In genomic region chr2:37816036-37816435, GRCh38 we compare ENCODE assay signal across 34 cellular contexts.
"Had no signal": no experiment of that assay in that cellular context is flagged by ENCODE, and none has a peak within 500 bp of the region (broad histone marks: within the 10 kb centered on the region; RNA-seq: fewer than 3 reads in every experiment).

No MANE protein-coding gene starts in this region.

- DNase-seq: activated CD4-positive, alpha-beta memory T cell treated with anti-CD3 and anti-CD28 coated beads for 36 hours; activated CD4-positive, alpha-beta T cell treated with anti-CD3 and anti-CD28 coated beads for 36 hours; activated CD4-positive, alpha-beta T cell treated with anti-CD3 and anti-CD28 coated beads, Interleukin-2, amount 10 ng/mL, durations not matched to agents 24 days and 14 days; activated CD4-positive, CD25-positive, alpha-beta regulatory T cell; activated CD4-positive, CD25-positive, alpha-beta regulatory T cell treated with anti-CD3 and anti-CD28 coated beads, Interleukin-2, amount 50 U/mL, for 72 hours; activated CD8-positive, alpha-beta memory T cell treated with anti-CD3 and anti-CD28 coated beads, Interleukin-2, amount 10 ng/mL, durations not matched to agents 7 days and 5 days; activated CD8-positive, alpha-beta memory T cell treated with anti-CD3 and anti-CD28 coated beads, Interleukin-2, amount 50 U/mL, for 4 hours; activated CD8-positive, alpha-beta T cell treated with anti-CD3 and anti-CD28 coated beads, Interleukin-2, amount 10 ng/mL, durations not matched to agents 7 days and 5 days; activated effector memory CD4-positive, alpha-beta T cell treated with anti-CD3 and anti-CD28 coated beads, Interleukin-2, amount 50 U/mL, for 16 hours; activated naive CD4-positive, alpha-beta T cell treated with anti-CD3 and anti-CD28 coated beads for 36 hours; activated naive CD8-positive, alpha-beta T cell treated with anti-CD3 and anti-CD28 coated beads for 36 hours; activated naive CD8-positive, alpha-beta T cell treated with anti-CD3 and anti-CD28 coated beads, Interleukin-2, amount 50 U/mL, for 24 hours; activated T-cell treated with anti-CD3 and anti-CD28 coated beads, Interleukin-2, amount 50 U/mL, for 1 hour; activated T-cell treated with anti-CD3 and anti-CD28 coated beads, Interleukin-2, amount 50 U/mL, for 48 hours; adrenal gland; central memory CD4-positive, alpha-beta T cell; cerebellar nuclear complex; colonic mucosa; effector CD8-positive, alpha-beta T cell; esophagus squamous epithelium; foreskin melanocyte; T-helper 2 cell had no signal

- FAIRE-seq: endometrium, endothelial cell of umbilical vein, TTC549 had no signal

- H3K4me1 ChIP-seq: adrenal gland, ascending aorta, breast epithelium, colonic mucosa, esophagus squamous epithelium, gastroesophageal sphincter had no signal

- H3K36me3 Mint-ChIP-seq: activated CD4-positive, alpha-beta memory T cell treated with anti-CD3 and anti-CD28 coated beads for 36 hours; activated naive CD4-positive, alpha-beta T cell treated with anti-CD3 and anti-CD28 coated beads, Interleukin-2, amount 50 U/mL, for 24 hours; activated naive CD8-positive, alpha-beta T cell treated with anti-CD3 and anti-CD28 coated beads for 36 hours; brain had no signal

- H3K4me3 Mint-ChIP-seq: activated CD4-positive, alpha-beta memory T cell treated with anti-CD3 and anti-CD28 coated beads for 36 hours; activated CD4-positive, alpha-beta T cell treated with anti-CD3 and anti-CD28 coated beads for 36 hours; activated CD4-positive, alpha-beta T cell treated with anti-CD3 and anti-CD28 coated beads, Interleukin-2, amount 10 ng/mL, durations not matched to agents 24 days and 14 days; activated CD8-positive, alpha-beta memory T cell treated with anti-CD3 and anti-CD28 coated beads, Interleukin-2, amount 10 ng/mL, durations not matched to agents 7 days and 5 days; activated CD8-positive, alpha-beta T cell treated with anti-CD3 and anti-CD28 coated beads, Interleukin-2, amount 10 ng/mL, durations not matched to agents 7 days and 5 days; activated naive CD4-positive, alpha-beta T cell treated with anti-CD3 and anti-CD28 coated beads for 36 hours; activated naive CD4-positive, alpha-beta T cell treated with anti-CD3 and anti-CD28 coated beads, Interleukin-2, amount 50 U/mL, for 24 hours; activated naive CD8-positive, alpha-beta T cell treated with anti-CD3 and anti-CD28 coated beads for 36 hours; activated naive CD8-positive, alpha-beta T cell treated with anti-CD3 and anti-CD28 coated beads, Interleukin-2, amount 50 U/mL, for 24 hours; activated T-helper 1 cell treated with anti-CD3 and anti-CD28 coated beads, Interleukin-12 subunit alpha, Interleukin-12 subunit beta, Interleukin-2, Interleukin-4 antibody, amounts not matched to agents 30 ng/mL and 10 ng/mL and 1 ng/mL, durations not matched to agents 14 hours and 24 hours and 36 hours; brain had no signal

- H3K9me3 Mint-ChIP-seq: activated naive CD4-positive, alpha-beta T cell treated with anti-CD3 and anti-CD28 coated beads for 36 hours had no signal

- H3K27me3 ChIP-seq: adrenal gland, ascending aorta, breast epithelium, cardiac muscle cell, colonic mucosa, gastroesophageal sphincter had no signal

- H3K27ac Mint-ChIP-seq: activated CD4-positive, alpha-beta memory T cell treated with anti-CD3 and anti-CD28 coated beads for 36 hours; activated CD4-positive, alpha-beta T cell treated with anti-CD3 and anti-CD28 coated beads for 36 hours; activated CD4-positive, alpha-beta T cell treated with anti-CD3 and anti-CD28 coated beads, Interleukin-2, amount 10 ng/mL, durations not matched to agents 24 days and 14 days; activated CD8-positive, alpha-beta memory T cell treated with anti-CD3 and anti-CD28 coated beads, Interleukin-2, amount 10 ng/mL, durations not matched to agents 7 days and 5 days; activated CD8-positive, alpha-beta T cell treated with anti-CD3 and anti-CD28 coated beads, Interleukin-2, amount 10 ng/mL, durations not matched to agents 7 days and 5 days; activated naive CD4-positive, alpha-beta T cell treated with anti-CD3 and anti-CD28 coated beads for 36 hours; activated naive CD4-positive, alpha-beta T cell treated with anti-CD3 and anti-CD28 coated beads, Interleukin-2, amount 50 U/mL, for 24 hours; activated naive CD8-positive, alpha-beta T cell treated with anti-CD3 and anti-CD28 coated beads for 36 hours; activated naive CD8-positive, alpha-beta T cell treated with anti-CD3 and anti-CD28 coated beads, Interleukin-2, amount 50 U/mL, for 24 hours; activated T-helper 1 cell treated with anti-CD3 and anti-CD28 coated beads, Interleukin-12 subunit alpha, Interleukin-12 subunit beta, Interleukin-2, Interleukin-4 antibody, amounts not matched to agents 30 ng/mL and 10 ng/mL and 1 ng/mL, durations not matched to agents 14 hours and 24 hours and 36 hours; activated T-helper 2 cell treated with anti-CD3 and anti-CD28 coated beads, Interferon-gamma antibody, Interleukin-2, Interleukin-4, amounts not matched to agents 10 μg/mL and 5 μg/mL and 100 μg/mL, durations not matched to agents 14 hours and 24 hours and 36 hours; brain had no signal

- H3K27ac ChIP-seq: adrenal gland, ascending aorta, breast epithelium, cardiac muscle cell, colonic mucosa, epithelial cell of prostate, esophagus squamous epithelium, gastroesophageal sphincter had no signal

- ATAC-seq: activated CD4-positive, alpha-beta T cell treated with anti-CD3 and anti-CD28 coated beads for 36 hours; activated CD8-positive, alpha-beta memory T cell treated with anti-CD3 and anti-CD28 coated beads, Interleukin-2, amount 10 ng/mL, durations not matched to agents 7 days and 5 days; activated CD8-positive, alpha-beta T cell treated with anti-CD3 and anti-CD28 coated beads, Interleukin-2, amount 10 ng/mL, durations not matched to agents 7 days and 5 days; activated naive CD8-positive, alpha-beta T cell treated with anti-CD3 and anti-CD28 coated beads, Interleukin-2, amount 50 U/mL, for 24 hours; gastroesophageal sphincter had no signal

- H3K27me3 Mint-ChIP-seq: activated CD4-positive, alpha-beta memory T cell treated with anti-CD3 and anti-CD28 coated beads for 36 hours; activated CD4-positive, alpha-beta T cell treated with anti-CD3 and anti-CD28 coated beads for 36 hours; activated CD4-positive, alpha-beta T cell treated with anti-CD3 and anti-CD28 coated beads, Interleukin-2, amount 10 ng/mL, durations not matched to agents 24 days and 14 days; activated CD8-positive, alpha-beta memory T cell treated with anti-CD3 and anti-CD28 coated beads, Interleukin-2, amount 10 ng/mL, durations not matched to agents 7 days and 5 days; activated naive CD4-positive, alpha-beta T cell treated with anti-CD3 and anti-CD28 coated beads, Interleukin-2, amount 50 U/mL, for 24 hours; activated naive CD8-positive, alpha-beta T cell treated with anti-CD3 and anti-CD28 coated beads for 36 hours; activated naive CD8-positive, alpha-beta T cell treated with anti-CD3 and anti-CD28 coated beads, Interleukin-2, amount 50 U/mL, for 24 hours had no signal

- H3K9me3 ChIP-seq: adrenal gland, ascending aorta, colonic mucosa, esophagus squamous epithelium had no signal

- H3K36me3 ChIP-seq: adrenal gland, ascending aorta, breast epithelium, cardiac muscle cell, colonic mucosa, esophagus squamous epithelium, gastroesophageal sphincter had no signal

- H3K4me3 ChIP-seq: adrenal gland, ascending aorta, breast epithelium, cardiac muscle cell, colonic mucosa, esophagus squamous epithelium, gastroesophageal sphincter had no signal

- H3K4me1 Mint-ChIP-seq: activated CD4-positive, alpha-beta T cell treated with anti-CD3 and anti-CD28 coated beads for 36 hours; activated CD4-positive, alpha-beta T cell treated with anti-CD3 and anti-CD28 coated beads, Interleukin-2, amount 10 ng/mL, durations not matched to agents 24 days and 14 days; activated CD8-positive, alpha-beta memory T cell treated with anti-CD3 and anti-CD28 coated beads, Interleukin-2, amount 10 ng/mL, durations not matched to agents 7 days and 5 days; activated naive CD4-positive, alpha-beta T cell treated with anti-CD3 and anti-CD28 coated beads, Interleukin-2, amount 50 U/mL, for 24 hours; activated naive CD8-positive, alpha-beta T cell treated with anti-CD3 and anti-CD28 coated beads, Interleukin-2, amount 50 U/mL, for 24 hours had no signal
